In genomic region chr3:49411968-49412631, GRCh38 we compare ENCODE assay signal across 8 cellular contexts. TPM values are rescaled to one million over a fixed set of nuclear protein-coding genes. Genes with fewer than 3 reads are reported as not detected.
DNase-seq lines count a peak whose midpoint lies in the region; ATAC-seq and TF ChIP-seq lines count a peak whose summit lies in the region.

RHOA (minus strand) TSS chr3:49411976; CDS start chr3:49375589, 36,387 bp downstream.
A gene with protein sequence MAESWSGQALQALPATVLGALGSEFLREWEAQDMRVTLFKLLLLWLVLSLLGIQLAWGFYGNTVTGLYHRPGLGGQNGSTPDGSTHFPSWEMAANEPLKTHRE (plus strand): TSS chr3:49412423. CDS start chr3:49412427, 4 bp downstream.

- intact Hi-C loops in naive thymus-derived CD4-positive, alpha-beta T cell (cut with micrococcal nuclease): loop anchor here (1.0 to 10.0 kb wide), 15 partner anchors 17 to 1630 kb away; partner anchors contain the start of genes DAG1 (in 2 of the 2), GPX1 (in 2 of the 2), NICN1 (in 2 of the 2) and QRICH1 (in 2 of the 2)

- peak; percentile 88 for ATAC-seq in activated T-helper 17 cell treated with anti-CD3 and anti-CD28 coated beads, Interleukin-2, amount 50 U/mL, for 72 hours (replicated peaks)
- ATAC-seq in naive thymus-derived CD4-positive, alpha-beta T cell: peak; percentile 90
- peak; percentile 80 to 85 for ATAC-seq in stimulated activated naive B cell treated with anti-CD40 and anti-IgM and Interleukin-4, amounts not matched to agents 10 μg/mL and 1 μg/mL and 100 μg/mL, for 72 hours (replicated peaks)

- peaks cover 5% of the 10 kb centered on the region for H4K20me1 ChIP-seq in fibroblast of lung (ENCODE audit: control insufficient read depth, extremely low read depth, insufficient read depth, low read length)

- no peaks in the 10 kb centered on the region for H3K9me3 ChIP-seq in fibroblast of lung (ENCODE audit: control insufficient read depth, insufficient read depth, low read depth, low read length)
- no peaks in the 10 kb centered on the region for H3K9me3 ChIP-seq in naive thymus-derived CD4-positive, alpha-beta T cell (ENCODE audit: control insufficient read depth in 2 of 3, low read length in 3 of 3)

- TF ChIP-seq CTCF in LNCaP clone FGC (IDR thresholded peaks at IDR 0.05; ENCODE audit: control insufficient read depth, extremely low read depth, insufficient read depth) (no peak), RWPE1 (conservative IDR thresholded peaks at IDR 0.05; ENCODE audit: low read depth) (no peak), fibroblast of lung (conservative IDR thresholded peaks at IDR 0.05 in 1 of 2, IDR thresholded peaks at IDR 0.05 in 1 of 2; ENCODE audit: low read depth in 1 of 2, low read length in 2 of 2) (no peak)

- H3K9ac ChIP-seq in fibroblast of lung (ENCODE audit: insufficient read depth, low read length): peak within 1 kb of the TSS; percentile 98

- H2AFZ ChIP-seq in fibroblast of lung (ENCODE audit: low read length): peak within 1 kb of the TSS; percentile 31

- CTCF ChIA-PET in RWPE1 (lab: Yijun Ruan, JAX): interaction anchor here (0.5 to 0.6 kb wide), 2 partner anchors 53 to 91 kb away, joined by 3 to 4 read pairs; no protein-coding TSS in a partner anchor
- CTCF ChIA-PET in naive thymus-derived CD4-positive, alpha-beta T cell (lab: Charles Lee): interaction anchor here (1.0 to 2.0 kb wide), 2 partner anchors 59 to 72 kb away, joined by 3 to 11 read pairs; partner anchors contain the start of gene USP4

- H3K4me1 ChIP-seq in fibroblast of lung (ENCODE audit: control insufficient read depth, extremely low read depth, insufficient read depth, low read length): peaks cover 3% of the 10 kb centered on the region
- peaks cover 61 to 65% of the 10 kb centered on the region in 2 donors for H3K4me1 ChIP-seq in naive thymus-derived CD4-positive, alpha-beta T cell (ENCODE audit: control insufficient read depth in 2 of 2, insufficient read depth in 2 of 2, low read length in 2 of 2)

- H3K27me3 ChIP-seq in fibroblast of lung (ENCODE audit: control insufficient read depth, insufficient read depth, low read length): no peaks in the 10 kb centered on the region
- H3K27me3 ChIP-seq in naive thymus-derived CD4-positive, alpha-beta T cell (ENCODE audit: control insufficient read depth in 2 of 2, insufficient read depth in 2 of 2, low read length in 2 of 2): no peaks in the 10 kb centered on the region

- peaks cover 41% of the 10 kb centered on the region for H3K4me1 Mint-ChIP-seq in activated T-helper 17 cell treated with anti-CD3 and anti-CD28 coated beads, Interleukin-2, amount 50 U/mL, for 72 hours
- H3K4me1 Mint-ChIP-seq in naive thymus-derived CD4-positive, alpha-beta T cell: peaks cover 51 to 82% (median 71%) of the 10 kb centered on the region in 7 donors
- H3K4me1 Mint-ChIP-seq in stimulated activated naive B cell treated with anti-CD40 and anti-IgM and Interleukin-4, amounts not matched to agents 10 μg/mL and 1 μg/mL and 100 μg/mL, for 72 hours: peaks cover 47 to 67% of the 10 kb centered on the region in 2 donors

- POLR2A ChIA-PET in RWPE1 (lab: Yijun Ruan, JAX; ENCODE audit: low non-redundant PET): interaction anchor here (0.6 to 0.7 kb wide), 3 partner anchors 41 to 106 kb away, joined by 3 to 5 read pairs (median 4); no protein-coding TSS in a partner anchor
- POLR2A ChIA-PET in naive thymus-derived CD4-positive, alpha-beta T cell (lab: Charles Lee): interaction anchor here (0.6 to 3.9 kb wide), 17 partner anchors 9 to 420 kb away, joined by 3 to 71 read pairs (median 6); partner anchors contain the start of genes DAG1, NICN1, QRICH1 and USP4

- peaks cover 10% of the 10 kb centered on the region for H3K36me3 ChIP-seq in fibroblast of lung (ENCODE audit: control insufficient read depth, insufficient read depth, low read length)
- peaks cover 0 to 8% (median 0%) of the 10 kb centered on the region in 3 experiments for H3K36me3 ChIP-seq in naive thymus-derived CD4-positive, alpha-beta T cell (ENCODE audit: control insufficient read depth in 2 of 3, insufficient read depth in 3 of 3, low read length in 3 of 3)

- H3K4me3 ChIP-seq in LNCaP clone FGC (ENCODE audit: low read depth, low read length) (peak within 1 kb of the TSS; percentile 94), fibroblast of lung (replicated peaks in 1 of 4; ENCODE audit: control extremely low read depth in 1 of 4, insufficient read depth in 1 of 4, low read depth in 3 of 4, low read length in 4 of 4) (peak within 1 kb of the TSS; percentile 84 to 98 (median 96))
- H3K4me3 ChIP-seq in naive thymus-derived CD4-positive, alpha-beta T cell (ENCODE audit: low read length): peak within 1 kb of the TSS; percentile 86

- H3K79me2 ChIP-seq in fibroblast of lung (ENCODE audit: control insufficient read depth, insufficient read depth, low read length): peaks cover 64% of the 10 kb centered on the region

- H3K27ac ChIP-seq in RWPE1 (peak within 1 kb of the TSS; percentile 96), fibroblast of lung (ENCODE audit: insufficient read depth, low read length) (peak within 1 kb of the TSS; percentile 94)
- H3K27ac ChIP-seq in naive thymus-derived CD4-positive, alpha-beta T cell (ENCODE audit: low read depth, low read length): peak within 1 kb of the TSS; percentile 96

- H3K9me3 Mint-ChIP-seq in activated T-helper 17 cell treated with anti-CD3 and anti-CD28 coated beads, Interleukin-2, amount 50 U/mL, for 72 hours: no peaks in the 10 kb centered on the region
- no peaks in the 10 kb centered on the region for H3K9me3 Mint-ChIP-seq in naive thymus-derived CD4-positive, alpha-beta T cell
- no peaks in the 10 kb centered on the region for H3K9me3 Mint-ChIP-seq in stimulated activated naive B cell treated with anti-CD40 and anti-IgM and Interleukin-4, amounts not matched to agents 10 μg/mL and 1 μg/mL and 100 μg/mL, for 72 hours

- peak within 1 kb of the TSS; percentile 94 for H3K27ac Mint-ChIP-seq in activated T-helper 17 cell treated with anti-CD3 and anti-CD28 coated beads, Interleukin-2, amount 50 U/mL, for 72 hours
- H3K27ac Mint-ChIP-seq in naive thymus-derived CD4-positive, alpha-beta T cell: peak within 1 kb of the TSS; percentile 88 to 97 (median 95)
- peak within 1 kb of the TSS; percentile 96 for H3K27ac Mint-ChIP-seq in stimulated activated naive B cell treated with anti-CD40 and anti-IgM and Interleukin-4, amounts not matched to agents 10 μg/mL and 1 μg/mL and 100 μg/mL, for 72 hours

- H3K36me3 Mint-ChIP-seq in activated T-helper 17 cell treated with anti-CD3 and anti-CD28 coated beads, Interleukin-2, amount 50 U/mL, for 72 hours (ENCODE audit: low read depth): peaks cover 81% of the 10 kb centered on the region
- H3K36me3 Mint-ChIP-seq in naive thymus-derived CD4-positive, alpha-beta T cell: peaks cover 0 to 37% (median 0%) of the 10 kb centered on the region in 5 donors
- peaks cover 25 to 60% of the 10 kb centered on the region in 2 donors for H3K36me3 Mint-ChIP-seq in stimulated activated naive B cell treated with anti-CD40 and anti-IgM and Interleukin-4, amounts not matched to agents 10 μg/mL and 1 μg/mL and 100 μg/mL, for 72 hours

- peak within 1 kb of the TSS; percentile 89 for H3K4me3 Mint-ChIP-seq in activated T-helper 17 cell treated with anti-CD3 and anti-CD28 coated beads, Interleukin-2, amount 50 U/mL, for 72 hours
- peak within 1 kb of the TSS; percentile 82 to 97 (median 94) for H3K4me3 Mint-ChIP-seq in naive thymus-derived CD4-positive, alpha-beta T cell
- peak within 1 kb of the TSS; percentile 94 for H3K4me3 Mint-ChIP-seq in stimulated activated naive B cell treated with anti-CD40 and anti-IgM and Interleukin-4, amounts not matched to agents 10 μg/mL and 1 μg/mL and 100 μg/mL, for 72 hours

- peak within 1 kb of the TSS; percentile 97 for H3K4me2 ChIP-seq in fibroblast of lung (ENCODE audit: extremely low read depth, insufficient read depth, low read length)

- DNase-seq in Daoy (ENCODE audit: low read depth) (peak; percentile 98), GOT3 (lab: John Stamatoyannopoulos, UW) (peak; percentile 97), LNCaP clone FGC (ENCODE audit: low read depth) (peak; percentile 100), RWPE1 (ENCODE audit: low spot score) (peak; percentile 98), fibroblast of lung (ENCODE audit: low read depth in 2 of 2) (peak; percentile 100)
- DNase-seq in naive thymus-derived CD4-positive, alpha-beta T cell: peak; percentile 94 to 100 (median 99)
- DNase-seq in stimulated activated naive B cell treated with anti-CD40 and anti-IgM and Interleukin-4, amounts not matched to agents 10 μg/mL and 1 μg/mL and 100 μg/mL, for 72 hours: peak; percentile 98

- H3K27me3 Mint-ChIP-seq in activated T-helper 17 cell treated with anti-CD3 and anti-CD28 coated beads, Interleukin-2, amount 50 U/mL, for 72 hours: no peaks in the 10 kb centered on the region
- peaks cover 0 to 2% (median 0%) of the 10 kb centered on the region in 5 donors for H3K27me3 Mint-ChIP-seq in naive thymus-derived CD4-positive, alpha-beta T cell
- no peaks in the 10 kb centered on the region for H3K27me3 Mint-ChIP-seq in stimulated activated naive B cell treated with anti-CD40 and anti-IgM and Interleukin-4, amounts not matched to agents 10 μg/mL and 1 μg/mL and 100 μg/mL, for 72 hours

RNA-seq across cellular contexts. Expression of gene RHOA, which starts in this region (rescaled TPM):
- 273 and 298 TPM in 2 replicates for total RNA-seq in Daoy (2014; rRNA removed; shearing (Covaris generic))
- total RNA-seq in activated T-helper 17 cell treated with anti-CD3 and anti-CD28 coated beads, Interleukin-2, amount 50 U/mL, for 72 hours: 100 to 1,000 TPM; 298 to 453 TPM
- total RNA-seq in fibroblast of lung: 352 and 548 TPM in 2 replicates
- 727 and 1,002 TPM in 2 replicates for polyA plus RNA-seq in fibroblast of lung
- polyA plus RNA-seq in fibroblast of lung (2012): 673 and 854 TPM in 2 replicates
- polyA minus RNA-seq in fibroblast of lung (ENCODE audit: low replicate concordance): 753 and 846 TPM in 2 replicates
- 100 to 1,000 TPM; 212 to 411 (median 218) TPM for total RNA-seq in naive thymus-derived CD4-positive, alpha-beta T cell
- polyA plus RNA-seq in naive thymus-derived CD4-positive, alpha-beta T cell: 100 to 1,000 TPM; 439 to 576 TPM

RNA-seq across cellular contexts. Expression of the second gene that starts in this region (rescaled TPM):
- total RNA-seq in Daoy (2014; rRNA removed; shearing (Covaris generic)): 7.8 and 10.2 TPM in 2 replicates
- total RNA-seq in activated T-helper 17 cell treated with anti-CD3 and anti-CD28 coated beads, Interleukin-2, amount 50 U/mL, for 72 hours: 10 to 100 TPM; 14.3 to 18.0 TPM
- 14.4 and 34.5 TPM in 2 replicates for total RNA-seq in fibroblast of lung
- polyA plus RNA-seq in fibroblast of lung: 51.6 and 57.8 TPM in 2 replicates
- 34.6 and 38.4 TPM in 2 replicates for polyA plus RNA-seq in fibroblast of lung (2012)
- 30.2 and 47.6 TPM in 2 replicates for polyA minus RNA-seq in fibroblast of lung (ENCODE audit: low replicate concordance)
- total RNA-seq in naive thymus-derived CD4-positive, alpha-beta T cell: 10 to 100 TPM; 24.9 to 34.5 (median 28.5) TPM
- polyA plus RNA-seq in naive thymus-derived CD4-positive, alpha-beta T cell: 10 to 100 TPM; 42.2 to 48.3 TPM

Comparison
In these comparisons a context has a peak if more than half of its experiments do, and no peak if none do; other contexts are left out.
1. Peak in every context shown above with its lines: DNase-seq, ATAC-seq, H3K4me3 ChIP-seq and H3K27ac ChIP-seq.